9 cellular contexts compared by ENCODE assay signal in the genomic region with DNA sequence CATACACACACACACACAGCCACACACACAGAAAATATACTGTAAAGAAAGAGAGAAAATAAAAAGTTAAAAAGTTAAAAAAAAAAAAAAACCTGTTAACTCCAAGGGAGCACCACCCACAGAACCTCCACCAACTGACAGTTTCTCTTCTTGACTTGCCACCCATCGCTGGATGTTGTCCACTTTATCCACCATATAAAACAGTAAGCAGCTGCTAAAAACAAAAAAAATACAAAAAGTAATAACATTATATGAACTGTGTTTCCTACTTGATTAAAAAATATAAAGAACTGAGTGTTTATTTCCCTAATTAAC. TPM values are rescaled to one million over a fixed set of nuclear protein-coding genes. Genes with fewer than 3 reads are reported as not detected.
DNase-seq lines count a peak whose midpoint lies in the region; ATAC-seq, FAIRE-seq and TF ChIP-seq lines count a peak whose summit lies in the region.
"Had no signal": no experiment of that assay in that cellular context is flagged by ENCODE, and none has a peak within 500 bp of the region (broad histone marks: within the 10 kb centered on the region; RNA-seq: fewer than 3 reads in every experiment).

No MANE protein-coding gene starts in this region.

- ATAC-seq in heart right ventricle (no peak), left cardiac atrium (no peak), K562 (no peak), GM18868 (IDR thresholded peaks at IDR 0.05; ENCODE audit: unreplicated experiment) (no peak)

- POLR2A ChIA-PET in K562 (lab: Yijun Ruan, JAX): interaction anchor here (0.6 to 1.9 kb wide), 3 partner anchors 9 to 463 kb away, joined by 3 to 6 read pairs (median 3); no protein-coding TSS in a partner anchor

- TF ChIP-seq RAD21 in K562 (CRISPR knock-in tag; conservative IDR thresholded peaks at IDR 0.05 in 1 of 2, IDR thresholded peaks at IDR 0.05 in 1 of 2): no peak

- TF ChIP-seq CTCF in heart right ventricle (IDR thresholded peaks at IDR 0.05) (no peak), K562 (IDR thresholded peaks at IDR 0.05 in 2 of 3, conservative IDR thresholded peaks at IDR 0.05 in 1 of 3; ENCODE audit: insufficient read depth in 2 of 3, low read depth in 1 of 3, low read length in 3 of 3) (no peak), mesothelial cell of epicardium (IDR thresholded peaks at IDR 0.05; ENCODE audit: unreplicated experiment) (no peak), vagina (IDR thresholded peaks at IDR 0.05) (no peak)

- H2AFZ ChIP-seq in K562 (ENCODE audit: low read depth, low read length): no peak overlapping the region

- H3K4me2 ChIP-seq in K562 (ENCODE audit: insufficient read depth, low read length): peak overlapping the region; percentile 96

- WGBS in heart right ventricle, 2 donors: 42 to 44% methylated on average over 1 of the region's 1 CpG
- WGBS in K562 (ENCODE audit: insufficient coverage, low coverage, missing lambda C conversion rate): 0% methylated on average over 1 of the region's 1 CpG

- peak overlapping the region in 9 of 10 donors; percentile 55 to 89 (median 77) for H3K4me3 ChIP-seq in heart right ventricle
- peak overlapping the region; percentile 65 for H3K4me3 ChIP-seq in K562
- H3K4me3 ChIP-seq in vagina: peak overlapping the region; percentile 70 to 87

- H3K4me1 Mint-ChIP-seq in mesothelial cell of epicardium: peaks cover 47% of the 10 kb centered on the region

- no TSS peak for BruUV-seq in K562 (replicated peaks; lab: Mats Ljungman, UMichigan)

- H3K27me3 Mint-ChIP-seq in mesothelial cell of epicardium (ENCODE audit: low read depth): peaks cover 35% of the 10 kb centered on the region

- peaks cover 3 to 75% (median 65%) of the 10 kb centered on the region in 9 donors for H3K4me1 ChIP-seq in heart right ventricle
- peaks cover 28 to 30% of the 10 kb centered on the region in 2 experiments for H3K4me1 ChIP-seq in K562 (replicated peaks in 1 of 2; ENCODE audit: control insufficient read depth in 2 of 2, insufficient read depth in 2 of 2, low read length in 2 of 2)
- peaks cover 61% of the 10 kb centered on the region for H3K4me1 ChIP-seq in vagina

- intact Hi-C loops in heart right ventricle (cut with DNase I): loop anchor here in 1 of 10 donors (2.0 kb wide), 1 partner anchor 30 kb away; no protein-coding TSS in a partner anchor
- intact Hi-C loops in left cardiac atrium (cut with DNase I): no loop called here
- intact Hi-C loops in K562 (cut with micrococcal nuclease): loop anchor here (10.0 kb wide), 2 partner anchors 600 to 1500 kb away; a partner anchor contains a TSS
- intact Hi-C loops in vagina (cut with DNase I): no loop called here

- H3K79me2 ChIP-seq in K562 (ENCODE audit: control insufficient read depth, insufficient read depth, low read length): peaks cover 76% of the 10 kb centered on the region

- H3K36me3 ChIP-seq in heart right ventricle (no peaks in the 10 kb centered on the region), K562 (ENCODE audit: control insufficient read depth, insufficient read depth, low read length) (no peaks in the 10 kb centered on the region; the same call in 2 of the 3 replicates), vagina (no peaks in the 10 kb centered on the region)

- peaks cover 6% of the 10 kb centered on the region; the same call in 1 of the 2 replicates for H4K20me1 ChIP-seq in K562 (replicated peaks; ENCODE audit: control insufficient read depth, insufficient read depth, low read length)

- H3K36me3 Mint-ChIP-seq in mesothelial cell of epicardium: no peaks in the 10 kb centered on the region

- CTCF ChIA-PET in K562 (lab: Yijun Ruan, JAX; ENCODE audit: low intra/inter-chr PET ratio): no interaction called here

- no peak for TF ChIP-seq POLR2A in K562 (conservative IDR thresholded peaks at IDR 0.05)
- no peak for TF ChIP-seq POLR2A in vagina (IDR thresholded peaks at IDR 0.05)

- FAIRE-seq in K562 (lab: Jason Lieb, UNC): peak; percentile 51

- H3K9me1 ChIP-seq in K562 (ENCODE audit: control insufficient read depth, insufficient read depth, low read length): no peaks in the 10 kb centered on the region

- TF ChIP-seq EP300 in K562 (IDR thresholded peaks at IDR 0.05; ENCODE audit: low read length): no peak

- H3K27ac Mint-ChIP-seq in mesothelial cell of epicardium: peak overlapping the region; percentile 77

- peak overlapping the region in 7 of 10 donors; percentile 89 to 95 (median 91) for H3K27ac ChIP-seq in heart right ventricle
- no peak overlapping the region for H3K27ac ChIP-seq in K562 (ENCODE audit: extremely low read depth, low read depth, low read length)
- H3K27ac ChIP-seq in vagina: peak overlapping the region; percentile 95

- H3K9me3 ChIP-seq in heart right ventricle: no peaks in the 10 kb centered on the region
- no peaks in the 10 kb centered on the region for H3K9me3 ChIP-seq in K562 (replicated peaks; ENCODE audit: control insufficient read depth, insufficient read depth, low read depth, low read length)
- H3K9me3 ChIP-seq in vagina: no peaks in the 10 kb centered on the region

- DNase-seq in heart right ventricle (no peak), left cardiac atrium (no peak), K562 (ENCODE audit: extremely low read depth in 1 of 4, low spot score in 3 of 4) (no peak), mesothelial cell of epicardium (ENCODE audit: low spot score in 2 of 2, unreplicated experiment in 2 of 2) (no peak), vagina (ENCODE audit: extremely low spot score in 2 of 2) (no peak), AG08395 (ENCODE audit: low spot score) (no peak), LoVo (ENCODE audit: low spot score) (no peak)
- DNase-seq: NCI-H1092 treated with DMSO at 0.1 percent for 48 hours had no signal

- in situ Hi-C loops in K562 (cut with MboI): no loop called here

- H3K27me3 ChIP-seq in heart right ventricle (peaks cover 0 to 13% (median 0%) of the 10 kb centered on the region in 7 donors), K562 (ENCODE audit: control insufficient read depth in 2 of 2, insufficient read depth in 2 of 2, low read length in 2 of 2) (no peaks in the 10 kb centered on the region), vagina (no peaks in the 10 kb centered on the region)

- peak overlapping the region; percentile 79 for H3K4me3 Mint-ChIP-seq in mesothelial cell of epicardium

- no peaks in the 10 kb centered on the region for H3K9me3 Mint-ChIP-seq in mesothelial cell of epicardium

- H3K9ac ChIP-seq in K562 (ENCODE audit: insufficient read depth in 1 of 2, low read depth in 2 of 2, low read length in 2 of 2): peak overlapping the region; percentile 74 to 94

RNA-seq across cellular contexts. Expression of a gene that starts 1.2 kb away (rescaled TPM):
- total RNA-seq in heart right ventricle: 10 to 100 TPM; 19.4 to 27.7 (median 24.5) TPM
- 1 to 10 TPM; 3.2 to 7.5 TPM for polyA plus RNA-seq in heart right ventricle
- total RNA-seq in left cardiac atrium: 10 to 100 TPM; 27.3 to 27.4 TPM
- total RNA-seq in K562 (2011; cell fraction: chromatin; rRNA removed; ENCODE audit: low replicate concordance): 3.0 and 12.0 TPM in 2 replicates
- total RNA-seq in K562 (2011; cell fraction: nucleolus; rRNA removed): 3.2 and 4.1 TPM in 2 replicates
- 7.8 and 14.4 TPM in 2 replicates for total RNA-seq in K562 (2011; cell fraction: nucleoplasm; rRNA removed)
- 10.7 and 13.8 TPM in 2 replicates for total RNA-seq in K562 (2014; rRNA removed)
- 5.5 and 6.0 TPM in 2 replicates for total RNA-seq in K562 (2014; rRNA removed; fragmentation: Illumina TruSeq; extraction: Trizol)
- 5.4 and 6.7 TPM in 2 replicates for total RNA-seq in K562 (2015; rRNA removed; fragmentation: Illumina TruSeq; extraction: Trizol)
- total RNA-seq in K562 (2021): 10.6 and 11.1 TPM in 2 replicates
- polyA plus RNA-seq in K562 (2011; rRNA removed): 3.7 and 4.2 TPM in 2 replicates
- polyA plus RNA-seq in K562 (2011; cell fraction: cytosol; rRNA removed): 1.4 and 2.0 TPM in 2 replicates
- 3.7 and 4.1 TPM in 2 replicates for polyA plus RNA-seq in K562 (2011; cell fraction: nucleus; rRNA removed)
- polyA plus RNA-seq in K562 (2012): 4.9 and 5.4 TPM in 2 replicates
- 4.7 and 5.6 TPM in 2 replicates for polyA plus RNA-seq in K562 (2014; fragmentation: Illumina TruSeq; extraction: Trizol)
- polyA plus RNA-seq in K562 (2014; fragmentation: Nextera tagmentation; extraction: Ambion mirVana): 1 to 10 TPM; 3.2 to 4.2 TPM
- 3.9 and 4.7 TPM in 2 replicates for polyA plus RNA-seq in K562 (2014; rRNA removed)
- polyA minus RNA-seq in K562 (2011; rRNA and poly(A)+ RNA removed): 5.7 and 8.2 TPM in 2 replicates
- polyA minus RNA-seq in K562 (2011; cell fraction: cytosol; rRNA and poly(A)+ RNA removed): 5.3 and 5.8 TPM in 2 replicates
- 6.5 and 12.2 TPM in 2 replicates for polyA minus RNA-seq in K562 (2011; cell fraction: nucleus; rRNA and poly(A)+ RNA removed)
- 8.1 to 8.5 TPM (median 8.3 TPM) in 3 replicates for total RNA-seq in mesothelial cell of epicardium
- total RNA-seq in vagina: 29.7 TPM

RNA-seq across cellular contexts. Expression of a gene that starts 10.6 kb away (rescaled TPM):
- 10 to 100 TPM in 8 of 10 donors, 1 to 10 TPM in 2; 9.5 to 17.2 (median 13.0) TPM for total RNA-seq in heart right ventricle
- polyA plus RNA-seq in heart right ventricle: 10 to 100 TPM in 1 of 2 donors, 1 to 10 TPM in 1; 5.0 to 12.1 TPM
- 10 to 100 TPM; 12.3 to 14.4 TPM for total RNA-seq in left cardiac atrium
- total RNA-seq in K562 (2011; cell fraction: chromatin; rRNA removed; ENCODE audit: low replicate concordance): 1.4 and 5.9 TPM in 2 replicates
- 0.67 and 1.2 TPM in 2 replicates for total RNA-seq in K562 (2011; cell fraction: nucleolus; rRNA removed)
- 3.4 and 9.5 TPM in 2 replicates for total RNA-seq in K562 (2011; cell fraction: nucleoplasm; rRNA removed)
- 0.73 and 1.3 TPM in 2 replicates for total RNA-seq in K562 (2014; rRNA removed)
- total RNA-seq in K562 (2014; rRNA removed; fragmentation: Illumina TruSeq; extraction: Trizol): 1.4 and 1.5 TPM in 2 replicates
- 1.4 and 1.6 TPM in 2 replicates for total RNA-seq in K562 (2015; rRNA removed; fragmentation: Illumina TruSeq; extraction: Trizol)
- total RNA-seq in K562 (2021): 1.1 and 1.2 TPM in 2 replicates
- 1.0 and 1.2 TPM in 2 replicates for polyA plus RNA-seq in K562 (2011; rRNA removed)
- 0.19 and 0.86 TPM in 2 replicates for polyA plus RNA-seq in K562 (2011; cell fraction: cytosol; rRNA removed)
- 2.3 and 4.8 TPM in 2 replicates for polyA plus RNA-seq in K562 (2011; cell fraction: nucleus; rRNA removed)
- polyA plus RNA-seq in K562 (2012): 1.1 and 2.3 TPM in 2 replicates
- 0.96 and 1.5 TPM in 2 replicates for polyA plus RNA-seq in K562 (2014; fragmentation: Illumina TruSeq; extraction: Trizol)
- polyA plus RNA-seq in K562 (2014; fragmentation: Nextera tagmentation; extraction: Ambion mirVana): under 1 TPM; 0.52 to 0.69 TPM
- polyA plus RNA-seq in K562 (2014; rRNA removed): 0.91 and 1.1 TPM in 2 replicates
- polyA minus RNA-seq in K562 (2011; rRNA and poly(A)+ RNA removed): 1.4 and 2.2 TPM in 2 replicates
- polyA minus RNA-seq in K562 (2011; cell fraction: cytosol; rRNA and poly(A)+ RNA removed): 0.57 and 0.64 TPM in 2 replicates
- polyA minus RNA-seq in K562 (2011; cell fraction: nucleus; rRNA and poly(A)+ RNA removed): 1.3 and 3.1 TPM in 2 replicates
- 2.6 to 3.2 TPM (median 2.8 TPM) in 3 replicates for total RNA-seq in mesothelial cell of epicardium
- 16.7 TPM for total RNA-seq in vagina

RNA-seq across cellular contexts. Expression of a gene that starts 59.8 kb away (rescaled TPM):
- total RNA-seq in heart right ventricle (100 to 1,000 TPM in 3 of 10 donors, 10 to 100 TPM in 7; 55.2 to 114 (median 95.3) TPM), left cardiac atrium (10 to 100 TPM; 61.7 to 74.6 TPM), K562 (2014; rRNA removed) (76.1 and 127 TPM in 2 replicates), K562 (2014; rRNA removed; fragmentation: Illumina TruSeq; extraction: Trizol) (66.6 and 94.6 TPM in 2 replicates), K562 (2015; rRNA removed; fragmentation: Illumina TruSeq; extraction: Trizol) (118 and 129 TPM in 2 replicates), K562 (2021) (76.2 and 86.6 TPM in 2 replicates), mesothelial cell of epicardium (10.0 to 12.1 TPM (median 11.4 TPM) in 3 replicates), vagina (51.6 TPM)
- polyA plus RNA-seq in heart right ventricle (100 to 1,000 TPM in 1 of 2 donors, 10 to 100 TPM in 1; 45.0 to 217 TPM), K562 (2011; rRNA removed) (92.8 and 98.2 TPM in 2 replicates), K562 (2014; fragmentation: Illumina TruSeq; extraction: Trizol) (139 and 150 TPM in 2 replicates), K562 (2014; fragmentation: Nextera tagmentation; extraction: Ambion mirVana) (100 to 1,000 TPM; 363 to 422 TPM), K562 (2014; rRNA removed) (108 and 126 TPM in 2 replicates)
- total RNA-seq in K562 (2011; cell fraction: chromatin; rRNA removed; ENCODE audit: low replicate concordance): 8.9 and 10.7 TPM in 2 replicates
- total RNA-seq in K562 (2011; cell fraction: nucleolus; rRNA removed): 20.3 and 25.2 TPM in 2 replicates
- total RNA-seq in K562 (2011; cell fraction: nucleoplasm; rRNA removed): 20.1 and 20.5 TPM in 2 replicates
- polyA plus RNA-seq in K562 (2011; cell fraction: cytosol; rRNA removed): 97.9 and 207 TPM in 2 replicates
- polyA plus RNA-seq in K562 (2011; cell fraction: nucleus; rRNA removed): 39.9 and 50.7 TPM in 2 replicates
- polyA plus RNA-seq in K562 (2012): 136 and 260 TPM in 2 replicates
- 31.6 and 43.3 TPM in 2 replicates for polyA minus RNA-seq in K562 (2011; rRNA and poly(A)+ RNA removed)
- polyA minus RNA-seq in K562 (2011; cell fraction: cytosol; rRNA and poly(A)+ RNA removed): 48.6 and 56.5 TPM in 2 replicates
- polyA minus RNA-seq in K562 (2011; cell fraction: nucleus; rRNA and poly(A)+ RNA removed): 22.5 and 23.8 TPM in 2 replicates
